ENCODE assay signal across 30 cellular contexts in genomic region chrX:71944369-71944768, GRCh38.
"Had no signal": no experiment of that assay in that cellular context is flagged by ENCODE, and none has a peak within 500 bp of the region (broad histone marks: within the 10 kb centered on the region; RNA-seq: fewer than 3 reads in every experiment).

No MANE protein-coding gene starts in this region.

- H3K36me3 ChIP-seq: neural progenitor cell, ovary, right lobe of liver, spleen, suprapubic skin, tibial artery, upper lobe of left lung, vagina had no signal

- DNase-seq: naive B cell; naive thymus-derived CD8-positive, alpha-beta T cell; occipital lobe; ovary; posterior cingulate gyrus; psoas muscle; right cardiac atrium; right lobe of liver; spleen; stimulated activated CD4-positive, alpha-beta T cell treated with anti-CD3 and anti-CD28 coated beads, Interleukin-12 subunit alpha, Interleukin-12 subunit beta, amount 100 ng/mL, for 4 hours; stimulated activated CD4-positive, alpha-beta T cell treated with anti-CD3 and anti-CD28 coated beads, Interleukin-1b, Interleukin-23, amount 100 ng/mL, for 48 hours; stimulated activated CD4-positive, alpha-beta T cell treated with anti-CD3 and anti-CD28 coated beads, Interleukin-4, amount 100 ng/mL, for 1 hour; stimulated activated CD4-positive, alpha-beta T cell treated with anti-CD3 and anti-CD28 coated beads, Interleukin-4, amount 100 ng/mL, for 4 hours; stimulated activated CD8-positive, alpha-beta memory T cell treated with anti-CD3 and anti-CD28 coated beads, Interleukin-4, amount 100 ng/mL, for 48 hours; stimulated activated naive CD4-positive, alpha-beta T cell; stimulated activated naive CD8-positive, alpha-beta T cell treated with anti-CD3 and anti-CD28 coated beads, Interleukin-15, amount 100 ng/mL, for 72 hours; stimulated activated naive CD8-positive, alpha-beta T cell treated with anti-CD3 and anti-CD28 coated beads, Interleukin-15, Interleukin-2, amounts not matched to agents 100 U/mL and 50 U/mL, for 24 hours; substantia nigra; testis; tibial artery; trophoblast cell; upper lobe of left lung had no signal

- ATAC-seq: naive thymus-derived CD8-positive, alpha-beta T cell; natural killer cell treated with Interleukin-12 subunit alpha and Interleukin-12 subunit beta and Interleukin-15 and Interleukin-18, amount 100 ng/mL, for 72 hours; psoas muscle; right lobe of liver; stimulated activated memory B cell treated with anti-CD40 and anti-IgM and Interleukin-4, amounts not matched to agents 10 μg/mL and 1 μg/mL and 100 μg/mL, for 72 hours; stimulated activated naive CD8-positive, alpha-beta T cell treated with anti-CD3 and anti-CD28 coated beads, Interleukin-15, amount 100 ng/mL, for 72 hours; stimulated activated naive CD8-positive, alpha-beta T cell treated with anti-CD3 and anti-CD28 coated beads, Interleukin-15, Interleukin-2, amounts not matched to agents 100 U/mL and 50 U/mL, for 24 hours had no signal

- H3K27ac ChIP-seq: neural progenitor cell, ovary, parathyroid adenoma, psoas muscle, right lobe of liver, skin epidermis, spleen, suprapubic skin, testis, tibial artery, upper lobe of left lung, vagina had no signal

- H3K27me3 ChIP-seq: neural progenitor cell, ovary, right lobe of liver, spleen, suprapubic skin, testis, tibial artery, upper lobe of left lung, vagina had no signal

- H3K4me1 ChIP-seq: neural progenitor cell, parathyroid adenoma, psoas muscle, right lobe of liver, spleen, suprapubic skin, testis, tibial artery, upper lobe of left lung, vagina had no signal

- H3K9me3 ChIP-seq: ovary, psoas muscle, right lobe of liver, spleen, suprapubic skin, testis, tibial artery, upper lobe of left lung, vagina had no signal

- H3K4me3 ChIP-seq: neural progenitor cell, ovary, psoas muscle, right lobe of liver, skin epidermis, smooth muscle cell, spleen, suprapubic skin, testis, tibial artery, upper lobe of left lung, vagina had no signal
